11 cellular contexts compared by ENCODE assay signal in genomic region chr20:4225778-4226177, GRCh38. TPM values are rescaled to one million over a fixed set of nuclear protein-coding genes. Genes with fewer than 3 reads are reported as not detected.
A peak's percentile ranks its signal among the peaks of the same experiment; 100 is the strongest.
DNase-seq lines count a peak whose midpoint lies in the region; ATAC-seq and TF ChIP-seq lines count a peak whose summit lies in the region.
"Had no signal": no experiment of that assay in that cellular context is flagged by ENCODE, and none has a peak within 500 bp of the region (broad histone marks: within the 10 kb centered on the region; RNA-seq: fewer than 3 reads in every experiment).

No MANE protein-coding gene starts in this region.

- ATAC-seq in right cardiac atrium (peak; percentile 18 to 75), HG02678 (IDR thresholded peaks at IDR 0.05; ENCODE audit: unreplicated experiment) (no peak)
- ATAC-seq: activated T-cell treated with anti-CD3 and anti-CD28 coated beads, Interleukin-2, amount 50 U/mL, for 4 hours had no signal

- no peaks in the 10 kb centered on the region for H3K9me3 ChIP-seq in right cardiac atrium (ENCODE audit: control insufficient read depth, low read length)
- no peaks in the 10 kb centered on the region for H3K9me3 ChIP-seq in tibial artery

- H3K27ac ChIP-seq in right cardiac atrium (ENCODE audit: low read length) (peak overlapping the region; percentile 25), tibial artery (peak overlapping the region; percentile 57 to 66)

- H3K36me3 ChIP-seq in tibial artery = no peaks in the 10 kb centered on the region

- DNase-seq in HK-2 (ENCODE audit: unreplicated experiment) = peak; percentile 73
- peak; percentile 92 for DNase-seq in amniotic epithelial cell (ENCODE audit: low read depth)
- no peak for DNase-seq in right cardiac atrium
- DNase-seq in tibial artery = no peak
- no peak for DNase-seq in NCI-H2196 treated with DMSO at 0.1 percent for 48 hours (lab: John Stamatoyannopoulos, UW; ENCODE audit: unreplicated experiment)
- no peak for DNase-seq in GDM1 (lab: John Stamatoyannopoulos, UW)
- DNase-seq: activated T-cell treated with anti-CD3 and anti-CD28 coated beads, Interleukin-2, amount 50 U/mL, for 4 hours; effector CD4-positive, alpha-beta T cell had no signal

- 20% methylated on average over 5 of the region's 5 CpGs for WGBS in right cardiac atrium

- TF ChIP-seq CTCF in tibial artery (IDR thresholded peaks at IDR 0.05) = no peak

- intact Hi-C loops in right cardiac atrium (cut with DNase I) (no loop called here), tibial artery (cut with DNase I; ENCODE audit: low total_unique reads) (no loop called here)

- no peaks in the 10 kb centered on the region for H3K27me3 ChIP-seq in right cardiac atrium (ENCODE audit: control insufficient read depth, insufficient read depth)
- H3K27me3 ChIP-seq in tibial artery = peaks cover 0 to 4% of the 10 kb centered on the region in 2 donors

- H3K4me1 ChIP-seq in right cardiac atrium (ENCODE audit: control insufficient read depth, insufficient read depth, low read length) (no peaks in the 10 kb centered on the region), tibial artery (peaks cover 0 to 47% (median 28%) of the 10 kb centered on the region in 4 donors)

- H3K4me3 ChIP-seq in right cardiac atrium (ENCODE audit: low read length) (no peak overlapping the region), tibial artery (no peak overlapping the region)
- H3K4me3 ChIP-seq: lung had no signal

RNA-seq across cellular contexts. Expression of gene ADRA1D, which starts 23.3 kb away (rescaled TPM):
- under 1 TPM in 1 of 4 donors, not detected in 3; 0.09 TPM for total RNA-seq in right cardiac atrium
- polyA plus RNA-seq in right cardiac atrium = 0.05 TPM
- total RNA-seq: activated T-cell treated with anti-CD3 and anti-CD28 coated beads, Interleukin-2, amount 50 U/mL, for 4 hours; T-helper 1 cell treated with Interleukin-12 subunit alpha and Interleukin-12 subunit beta and Interleukin-4 antibody, amounts not matched to agents 30 ng/mL and 1 ng/mL, for 36 hours had no signal

Comparison
In these comparisons a context has a peak if more than half of its experiments do, and no peak if none do; other contexts are left out.
1. DNase-seq: peak in HK-2 (single experiment) and amniotic epithelial cell (single experiment); none in right cardiac atrium (0 of 3), tibial artery (0 of 2), NCI-H2196 treated with DMSO at 0.1 percent for 48 hours (single experiment) and GDM1 (single experiment).